In genomic region chr13:38684714-38685113, GRCh38 we compare ENCODE assay signal across 28 cellular contexts. TPM values are rescaled to one million over a fixed set of nuclear protein-coding genes. Genes with fewer than 3 reads are reported as not detected.
"Had no signal": no experiment of that assay in that cellular context is flagged by ENCODE, and none has a peak within 500 bp of the region (broad histone marks: within the 10 kb centered on the region; RNA-seq: fewer than 3 reads in every experiment).

No MANE protein-coding gene starts in this region.

- H3K36me3 Mint-ChIP-seq: activated CD4-positive, alpha-beta memory T cell treated with anti-CD3 and anti-CD28 coated beads for 36 hours; activated CD8-positive, alpha-beta memory T cell treated with anti-CD3 and anti-CD28 coated beads, Interleukin-2, amount 10 ng/mL, durations not matched to agents 7 days and 5 days; activated naive CD4-positive, alpha-beta T cell treated with anti-CD3 and anti-CD28 coated beads, Interleukin-2, amount 10 ng/mL, durations not matched to agents 7 days and 5 days; activated naive CD8-positive, alpha-beta T cell had no signal

- DNase-seq: activated CD4-positive, alpha-beta memory T cell treated with anti-CD3 and anti-CD28 coated beads for 36 hours; activated CD4-positive, alpha-beta T cell treated with anti-CD3 and anti-CD28 coated beads for 36 hours; activated CD4-positive, alpha-beta T cell treated with anti-CD3 and anti-CD28 coated beads, Interleukin-2, amount 10 ng/mL, durations not matched to agents 7 days and 5 days; activated CD8-positive, alpha-beta memory T cell treated with anti-CD3 and anti-CD28 coated beads, Interleukin-2, amount 10 ng/mL, durations not matched to agents 7 days and 5 days; activated CD8-positive, alpha-beta memory T cell treated with anti-CD3 and anti-CD28 coated beads, Interleukin-2, amount 50 U/mL, for 48 hours; activated effector memory CD4-positive, alpha-beta T cell treated with Interleukin-2 at 50 U/mL for 16 hours; activated naive CD4-positive, alpha-beta T cell treated with anti-CD3 and anti-CD28 coated beads, Interleukin-2, amount 10 ng/mL, durations not matched to agents 7 days and 5 days; activated naive CD8-positive, alpha-beta T cell treated with anti-CD3 and anti-CD28 coated beads, Interleukin-2, amount 50 U/mL, for 24 hours; activated T-cell treated with anti-CD3 and anti-CD28 coated beads, Interleukin-2, amount 50 U/mL, for 48 hours; anterior cingulate cortex; caudate nucleus; cerebellar nuclear complex; NCI-H1105; NCI-H1417 treated with DMSO at 0.1 percent for 48 hours; NCI-H187 treated with DMSO at 0.1 percent for 48 hours; NCI-H2081; NCI-H2171 treated with DMSO at 0.1 percent for 48 hours; NCI-H2227 treated with DMSO at 0.1 percent for 48 hours; NCI-H446 treated with DMSO at 0.1 percent for 48 hours; NCI-H524; T1000 had no signal

- H3K9me3 Mint-ChIP-seq: activated CD4-positive, alpha-beta memory T cell treated with anti-CD3 and anti-CD28 coated beads for 36 hours; activated CD4-positive, alpha-beta T cell treated with anti-CD3 and anti-CD28 coated beads, Interleukin-2, amount 10 ng/mL, durations not matched to agents 7 days and 5 days; activated naive CD4-positive, alpha-beta T cell treated with anti-CD3 and anti-CD28 coated beads, Interleukin-2, amount 10 ng/mL, durations not matched to agents 7 days and 5 days; activated naive CD8-positive, alpha-beta T cell treated with anti-CD3 and anti-CD28 coated beads, Interleukin-2, amount 50 U/mL, for 24 hours; WTC11 had no signal

- H3K27me3 ChIP-seq: SJCRH30 had no signal

- H3K9me3 ChIP-seq: SJCRH30 had no signal

- H3K27ac Mint-ChIP-seq: activated CD4-positive, alpha-beta memory T cell treated with anti-CD3 and anti-CD28 coated beads for 36 hours; activated CD4-positive, alpha-beta T cell treated with anti-CD3 and anti-CD28 coated beads for 36 hours; activated CD4-positive, alpha-beta T cell treated with anti-CD3 and anti-CD28 coated beads, Interleukin-2, amount 10 ng/mL, durations not matched to agents 7 days and 5 days; activated CD8-positive, alpha-beta memory T cell treated with anti-CD3 and anti-CD28 coated beads, Interleukin-2, amount 10 ng/mL, durations not matched to agents 7 days and 5 days; activated naive CD4-positive, alpha-beta T cell treated with anti-CD3 and anti-CD28 coated beads, Interleukin-2, amount 10 ng/mL, durations not matched to agents 7 days and 5 days; activated naive CD8-positive, alpha-beta T cell; activated naive CD8-positive, alpha-beta T cell treated with anti-CD3 and anti-CD28 coated beads, Interleukin-2, amount 50 U/mL, for 24 hours; WTC11 had no signal

- H3K4me3 Mint-ChIP-seq: activated CD4-positive, alpha-beta memory T cell treated with anti-CD3 and anti-CD28 coated beads for 36 hours; activated CD4-positive, alpha-beta T cell treated with anti-CD3 and anti-CD28 coated beads for 36 hours; activated CD4-positive, alpha-beta T cell treated with anti-CD3 and anti-CD28 coated beads, Interleukin-2, amount 10 ng/mL, durations not matched to agents 7 days and 5 days; activated CD8-positive, alpha-beta memory T cell treated with anti-CD3 and anti-CD28 coated beads, Interleukin-2, amount 10 ng/mL, durations not matched to agents 7 days and 5 days; activated naive CD4-positive, alpha-beta T cell treated with anti-CD3 and anti-CD28 coated beads, Interleukin-2, amount 10 ng/mL, durations not matched to agents 7 days and 5 days; activated naive CD8-positive, alpha-beta T cell; activated naive CD8-positive, alpha-beta T cell treated with anti-CD3 and anti-CD28 coated beads, Interleukin-2, amount 50 U/mL, for 24 hours had no signal

- H3K36me3 ChIP-seq: SJCRH30 had no signal

- H3K4me1 Mint-ChIP-seq: activated CD4-positive, alpha-beta T cell treated with anti-CD3 and anti-CD28 coated beads for 36 hours; activated CD4-positive, alpha-beta T cell treated with anti-CD3 and anti-CD28 coated beads, Interleukin-2, amount 10 ng/mL, durations not matched to agents 7 days and 5 days; activated CD8-positive, alpha-beta memory T cell treated with anti-CD3 and anti-CD28 coated beads, Interleukin-2, amount 10 ng/mL, durations not matched to agents 7 days and 5 days; activated naive CD4-positive, alpha-beta T cell treated with anti-CD3 and anti-CD28 coated beads, Interleukin-2, amount 10 ng/mL, durations not matched to agents 7 days and 5 days; activated naive CD8-positive, alpha-beta T cell treated with anti-CD3 and anti-CD28 coated beads, Interleukin-2, amount 50 U/mL, for 24 hours had no signal

- H3K4me3 ChIP-seq: SJCRH30 had no signal

- H3K27ac ChIP-seq: KMS-11, RWPE1, SJCRH30, SK-N-MC had no signal

- H3K9ac ChIP-seq: KMS-11 had no signal

RNA-seq across cellular contexts. Expression of gene FREM2, which starts 2.2 kb away (rescaled TPM):
- total RNA-seq: activated CD4-positive, alpha-beta memory T cell treated with anti-CD3 and anti-CD28 coated beads for 36 hours; activated CD4-positive, alpha-beta T cell treated with anti-CD3 and anti-CD28 coated beads for 36 hours; activated CD4-positive, alpha-beta T cell treated with anti-CD3 and anti-CD28 coated beads, Interleukin-2, amount 10 ng/mL, durations not matched to agents 7 days and 5 days; bronchial epithelial cell had no signal
